In the genomic region with DNA sequence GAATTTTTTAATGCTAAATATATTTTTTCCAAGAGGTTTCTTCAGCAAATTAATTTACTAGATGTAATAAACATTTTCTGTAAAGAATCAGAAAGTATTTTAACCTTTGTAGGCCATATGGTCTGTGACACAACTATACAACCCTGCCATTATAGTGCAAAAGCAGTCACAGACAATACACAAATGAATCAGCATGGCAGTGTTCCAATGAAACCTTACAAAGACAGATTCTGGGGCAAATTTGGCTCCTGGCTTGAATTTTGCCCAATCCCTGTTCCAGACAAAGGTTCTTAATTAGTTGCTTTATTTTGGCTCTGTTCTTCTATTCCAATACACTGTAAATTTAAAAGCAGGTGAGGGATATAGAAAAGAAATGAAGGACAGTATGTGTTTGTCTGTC, we compare ENCODE assay signal across 26 cellular contexts.
DNase-seq lines count a peak whose midpoint lies in the region; ATAC-seq, FAIRE-seq and TF ChIP-seq lines count a peak whose summit lies in the region.
"Had no signal": no experiment of that assay in that cellular context is flagged by ENCODE, and none has a peak within 500 bp of the region (broad histone marks: within the 10 kb centered on the region; RNA-seq: fewer than 3 reads in every experiment).

No MANE protein-coding gene starts in this region.

- intact Hi-C loops in left cardiac atrium (cut with DNase I): no loop called here
- intact Hi-C loops in activated T-helper 1 cell treated with anti-CD3 and anti-CD28 coated beads, Interleukin-12 subunit alpha, Interleukin-12 subunit beta, Interleukin-2, Interleukin-4 antibody, amounts not matched to agents 30 ng/mL and 10 ng/mL and 1 ng/mL, durations not matched to agents 14 hours and 24 hours and 36 hours (cut with micrococcal nuclease): no loop called here

- no peaks in the 10 kb centered on the region for H3K9me3 ChIP-seq in neuronal stem cell (replicated peaks in 1 of 2; ENCODE audit: control insufficient read depth in 2 of 2, insufficient read depth in 1 of 2, low read depth in 1 of 2, low read length in 2 of 2)
- H3K9me3 ChIP-seq: SJSA1 had no signal

- H2BK12ac ChIP-seq in neuronal stem cell (ENCODE audit: low read length): no peak overlapping the region

- no peak overlapping the region for H2AK5ac ChIP-seq in neuronal stem cell (ENCODE audit: low read depth, low read length)

- H3K4me1 ChIP-seq in neuronal stem cell (ENCODE audit: control insufficient read depth in 2 of 2, insufficient read depth in 1 of 2, low read depth in 1 of 2, low read length in 2 of 2): peaks cover 0 to 2% of the 10 kb centered on the region in 2 donors
- H3K4me1 ChIP-seq: SJSA1 had no signal

- no peak overlapping the region for H3K27ac ChIP-seq in neuronal stem cell (replicated peaks; ENCODE audit: low read length)
- H3K27ac ChIP-seq: PC-9, SJSA1 had no signal

- H3K18ac ChIP-seq in neuronal stem cell (ENCODE audit: low read length): no peak overlapping the region

- H3K4me3 ChIP-seq in cardiac fibroblast (replicated peaks in 1 of 2; ENCODE audit: low read depth in 2 of 2, low read length in 2 of 2) (no peak overlapping the region), neuronal stem cell (ENCODE audit: low read length in 2 of 2) (no peak overlapping the region)
- H3K4me3 ChIP-seq: PC-9, SJSA1 had no signal

- no peaks in the 10 kb centered on the region for H3K27me3 Mint-ChIP-seq in activated T-helper 1 cell treated with anti-CD3 and anti-CD28 coated beads, Interleukin-12 subunit alpha, Interleukin-12 subunit beta, Interleukin-2, Interleukin-4 antibody, amounts not matched to agents 30 ng/mL and 10 ng/mL and 1 ng/mL, durations not matched to agents 14 hours and 24 hours and 36 hours (ENCODE audit: insufficient read depth)
- H3K27me3 Mint-ChIP-seq: CD4-positive, alpha-beta memory T cell had no signal

- peak; percentile 60 for FAIRE-seq in H54 (lab: Jason Lieb, UNC)
- FAIRE-seq: G401.6, HepG2 had no signal

- no peaks in the 10 kb centered on the region for H3K4me1 Mint-ChIP-seq in activated T-helper 1 cell treated with anti-CD3 and anti-CD28 coated beads, Interleukin-12 subunit alpha, Interleukin-12 subunit beta, Interleukin-2, Interleukin-4 antibody, amounts not matched to agents 30 ng/mL and 10 ng/mL and 1 ng/mL, durations not matched to agents 14 hours and 24 hours and 36 hours (ENCODE audit: low read depth)
- H3K4me1 Mint-ChIP-seq: CD4-positive, alpha-beta memory T cell had no signal

- no peak for ATAC-seq in left cardiac atrium
- ATAC-seq: HepG2 had no signal

- H3K9me3 Mint-ChIP-seq in activated T-helper 1 cell treated with anti-CD3 and anti-CD28 coated beads, Interleukin-12 subunit alpha, Interleukin-12 subunit beta, Interleukin-2, Interleukin-4 antibody, amounts not matched to agents 30 ng/mL and 10 ng/mL and 1 ng/mL, durations not matched to agents 14 hours and 24 hours and 36 hours: no peaks in the 10 kb centered on the region

- no peak overlapping the region for H4K8ac ChIP-seq in neuronal stem cell (ENCODE audit: low read depth, low read length)

- H3K27ac Mint-ChIP-seq in activated T-helper 1 cell treated with anti-CD3 and anti-CD28 coated beads, Interleukin-12 subunit alpha, Interleukin-12 subunit beta, Interleukin-2, Interleukin-4 antibody, amounts not matched to agents 30 ng/mL and 10 ng/mL and 1 ng/mL, durations not matched to agents 14 hours and 24 hours and 36 hours: no peak overlapping the region
- H3K27ac Mint-ChIP-seq: CD4-positive, alpha-beta memory T cell had no signal

- H3K14ac ChIP-seq in neuronal stem cell (ENCODE audit: low read length): no peak overlapping the region

- H3K36me3 ChIP-seq in neuronal stem cell (replicated peaks in 1 of 2; ENCODE audit: control insufficient read depth in 2 of 2, insufficient read depth in 2 of 2, low read length in 2 of 2): no peaks in the 10 kb centered on the region
- H3K36me3 ChIP-seq: SJSA1 had no signal

- H3K36me3 Mint-ChIP-seq in activated T-helper 1 cell treated with anti-CD3 and anti-CD28 coated beads, Interleukin-12 subunit alpha, Interleukin-12 subunit beta, Interleukin-2, Interleukin-4 antibody, amounts not matched to agents 30 ng/mL and 10 ng/mL and 1 ng/mL, durations not matched to agents 14 hours and 24 hours and 36 hours (ENCODE audit: low read depth): no peaks in the 10 kb centered on the region
- H3K36me3 Mint-ChIP-seq: CD4-positive, alpha-beta memory T cell had no signal

- H3K4me2 ChIP-seq in neuronal stem cell (ENCODE audit: insufficient read depth, low read length, poor library complexity, severe bottlenecking): no peak overlapping the region
- H3K4me2 ChIP-seq: PC-9 had no signal

- TF ChIP-seq POLR2A in H54 (IDR thresholded peaks at IDR 0.05; ENCODE audit: low read depth, low read length): no peak

- H3K4me3 Mint-ChIP-seq in activated T-helper 1 cell treated with anti-CD3 and anti-CD28 coated beads, Interleukin-12 subunit alpha, Interleukin-12 subunit beta, Interleukin-2, Interleukin-4 antibody, amounts not matched to agents 30 ng/mL and 10 ng/mL and 1 ng/mL, durations not matched to agents 14 hours and 24 hours and 36 hours: no peak overlapping the region
- H3K4me3 Mint-ChIP-seq: CD4-positive, alpha-beta memory T cell had no signal

- H3K23ac ChIP-seq in neuronal stem cell (ENCODE audit: low read depth, low read length, poor library complexity): no peak overlapping the region

- no peak for TF ChIP-seq CTCF in cardiac fibroblast (IDR thresholded peaks at IDR 0.05; ENCODE audit: low read depth, low read length)

- no peak overlapping the region for H4K91ac ChIP-seq in neuronal stem cell (ENCODE audit: low read depth, low read length, poor library complexity)

- no peak overlapping the region for H2BK5ac ChIP-seq in neuronal stem cell (ENCODE audit: low read length)

- DNase-seq in H54 (ENCODE audit: insufficient read length, low spot score) (no peak), NCI-H446 treated with DMSO at 0.1 percent for 48 hours (lab: John Stamatoyannopoulos, UW) (peak; percentile 60), cardiac fibroblast (ENCODE audit: low read depth in 2 of 2) (peak; percentile 10 to 53), neuronal stem cell (ENCODE audit: low spot score) (no peak), left cardiac atrium (no peak), UCSD-AML1 (lab: John Stamatoyannopoulos, UW; ENCODE audit: unreplicated experiment) (no peak)
- no peak for DNase-seq in activated T-helper 1 cell treated with anti-CD3 and anti-CD28 coated beads, Interleukin-12 subunit alpha, Interleukin-12 subunit beta, Interleukin-2, Interleukin-4 antibody, amounts not matched to agents 30 ng/mL and 10 ng/mL and 1 ng/mL, durations not matched to agents 14 hours and 24 hours and 36 hours (ENCODE audit: low spot score)
- DNase-seq: C1 segment of cervical spinal cord; CD4-positive, alpha-beta memory T cell; COR-L47; DMS53; H7; Karpas-422; NCI-H1092 treated with DMSO at 0.1 percent for 48 hours; NCI-H146; NCI-H2029 treated with DMSO at 0.1 percent for 48 hours; NCI-H2227 treated with DMSO at 0.1 percent for 48 hours; NCI-H510A treated with DMSO at 0.1 percent for 48 hours; NCI-H748 treated with DMSO at 0.1 percent for 48 hours; NK-92 treated with Interleukin-12 subunit alpha and Interleukin-12 subunit beta, amount 100 ng/mL, for 24 hours; PC-9; Right ventricle myocardium superior; RPMI8226 had no signal

- peak overlapping the region; percentile 11 for H2AFZ ChIP-seq in neuronal stem cell (ENCODE audit: low read length)
- H2AFZ ChIP-seq: PC-9 had no signal

- H3K9ac ChIP-seq in neuronal stem cell (ENCODE audit: low read depth, low read length, poor library complexity): no peak overlapping the region

- H2BK120ac ChIP-seq in neuronal stem cell (ENCODE audit: low read depth, low read length): no peak overlapping the region

- no peak overlapping the region for H2BK15ac ChIP-seq in neuronal stem cell (ENCODE audit: low read length)

- H3K79me1 ChIP-seq in neuronal stem cell (ENCODE audit: low read depth, low read length): no peaks in the 10 kb centered on the region

- H3K4ac ChIP-seq in neuronal stem cell (ENCODE audit: low read length): no peak overlapping the region

- H3K27me3 ChIP-seq in neuronal stem cell (ENCODE audit: control insufficient read depth in 3 of 3, insufficient read depth in 3 of 3, low read depth in 1 of 3, low read length in 3 of 3): no peaks in the 10 kb centered on the region
- H3K27me3 ChIP-seq: SJSA1 had no signal

Comparison
In these comparisons a context has a peak if more than half of its experiments do, and no peak if none do; other contexts are left out.
1. DNase-seq: peak in NCI-H446 treated with DMSO at 0.1 percent for 48 hours (single experiment) and cardiac fibroblast (2 of 2); none in H54 (single experiment), neuronal stem cell (single experiment), left cardiac atrium (single experiment), activated T-helper 1 cell treated with anti-CD3 and anti-CD28 coated beads, Interleukin-12 subunit alpha, Interleukin-12 subunit beta, Interleukin-2, Interleukin-4 antibody, amounts not matched to agents 30 ng/mL and 10 ng/mL and 1 ng/mL, durations not matched to agents 14 hours and 24 hours and 36 hours (single experiment) and UCSD-AML1 (single experiment).